14 cellular contexts compared by ENCODE assay signal in the genomic region with DNA sequence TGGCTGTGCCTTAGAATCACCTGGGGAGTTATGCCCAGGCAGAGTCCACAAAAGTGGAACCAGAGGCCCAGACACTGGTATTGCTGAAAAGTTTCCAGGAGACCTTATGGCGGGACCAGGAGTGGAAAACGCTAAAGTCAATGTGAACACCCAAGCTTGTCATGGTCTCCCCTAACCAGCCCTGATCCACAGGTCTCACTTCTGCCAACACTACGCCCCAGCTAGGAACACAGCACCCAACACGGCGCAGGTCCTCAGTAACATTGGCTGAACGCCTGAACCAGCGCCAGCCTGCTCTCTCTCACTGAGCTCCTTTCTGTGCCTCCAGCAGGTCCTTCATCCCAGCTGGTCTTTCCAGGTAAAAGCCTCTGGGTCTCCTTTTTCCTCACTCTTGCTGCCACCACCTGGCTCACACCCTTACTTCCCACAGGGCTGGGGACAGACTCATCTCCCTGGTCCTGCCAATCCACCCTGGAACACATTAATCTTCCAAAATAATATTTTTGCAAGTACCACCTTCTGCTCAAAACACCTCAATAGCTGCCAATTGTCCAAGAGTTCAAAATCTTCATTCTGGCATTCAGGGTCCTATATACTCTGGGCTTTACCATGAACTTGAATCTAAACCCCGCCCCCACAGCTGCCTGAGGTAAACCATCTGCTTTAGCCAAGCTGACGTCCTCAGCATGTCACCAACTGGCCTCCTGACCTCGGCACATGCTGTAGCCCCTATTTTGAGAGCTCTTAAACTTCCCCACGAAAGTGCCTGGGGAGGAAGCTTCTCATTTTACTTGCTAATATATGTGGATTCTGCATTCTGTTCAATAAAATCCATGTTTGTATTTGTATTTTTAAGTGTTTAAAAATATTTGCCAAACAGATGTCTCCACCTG. TPM values are rescaled to one million over a fixed set of nuclear protein-coding genes. Genes with fewer than 3 reads are reported as not detected.
DNase-seq lines count a peak whose midpoint lies in the region; ATAC-seq, FAIRE-seq and TF ChIP-seq lines count a peak whose summit lies in the region.
"Had no signal": no experiment of that assay in that cellular context is flagged by ENCODE, and none has a peak within 500 bp of the region (broad histone marks: within the 10 kb centered on the region; RNA-seq: fewer than 3 reads in every experiment).

No MANE protein-coding gene starts in this region.

- H3K36me3 ChIP-seq in SJCRH30 (peaks cover 42% of the 10 kb centered on the region), neuronal stem cell (replicated peaks in 1 of 2; ENCODE audit: control insufficient read depth in 2 of 2, insufficient read depth in 2 of 2, low read length in 2 of 2) (peaks cover 2 to 10% of the 10 kb centered on the region in 2 donors), upper lobe of left lung (no peaks in the 10 kb centered on the region)
- H3K36me3 ChIP-seq: spleen had no signal

- DNase-seq in GM10248 (ENCODE audit: extremely low spot score) (peak; percentile 52), NAMALWA (ENCODE audit: low spot score) (peak; percentile 30), SJCRH30 (peak; percentile 72 to 77), neuronal stem cell (ENCODE audit: low spot score) (no peak), upper lobe of left lung (no peak), urothelium cell line (ENCODE audit: low spot score) (no peak), erythroblast (lab: John Stamatoyannopoulos, UW) (no peak)
- DNase-seq: activated CD4-positive, alpha-beta T cell treated with anti-CD3 and anti-CD28 coated beads, Interleukin-2, amount 50 U/mL, for 48 hours; activated naive CD4-positive, alpha-beta T cell treated with anti-CD3 and anti-CD28 coated beads, Interleukin-2, amount 10 ng/mL, durations not matched to agents 7 days and 5 days; kidney; NCI-H446 treated with DMSO at 0.1 percent for 48 hours; spleen; stimulated activated CD8-positive, alpha-beta memory T cell treated with anti-CD3 and anti-CD28 coated beads, Interleukin-4, amount 100 ng/mL, for 48 hours; SW 1271 had no signal

- no peak overlapping the region for H3K4ac ChIP-seq in neuronal stem cell (ENCODE audit: low read length)

- no peaks in the 10 kb centered on the region for H3K27me3 ChIP-seq in SJCRH30
- H3K27me3 ChIP-seq in neuronal stem cell (ENCODE audit: control insufficient read depth in 3 of 3, insufficient read depth in 3 of 3, low read depth in 1 of 3, low read length in 3 of 3): no peaks in the 10 kb centered on the region
- no peaks in the 10 kb centered on the region for H3K27me3 ChIP-seq in upper lobe of left lung
- H3K27me3 ChIP-seq: spleen had no signal

- H3K23ac ChIP-seq in neuronal stem cell (ENCODE audit: low read depth, low read length, poor library complexity): no peak overlapping the region

- no CpG with 5 or more reads among the region's 11 CpGs for WGBS in neuronal stem cell (ENCODE audit: extremely low coverage in 2 of 2, insufficient read length in 2 of 2, insufficient replicate concordance in 1 of 2), 2 donors
- 81 to 86% methylated on average over 11 of the region's 11 CpGs for WGBS in upper lobe of left lung, 2 donors

- no peak for TF ChIP-seq POLR2A in upper lobe of left lung (IDR thresholded peaks at IDR 0.05)
- TF ChIP-seq POLR2A in erythroblast (IDR thresholded peaks at IDR 0.05; ENCODE audit: low read length): no peak

- H3K4me1 ChIP-seq in SJCRH30: peaks cover 8% of the 10 kb centered on the region
- no peaks in the 10 kb centered on the region for H3K4me1 ChIP-seq in neuronal stem cell (ENCODE audit: control insufficient read depth in 2 of 2, insufficient read depth in 1 of 2, low read depth in 1 of 2, low read length in 2 of 2)
- peaks cover 0 to 13% (median 5%) of the 10 kb centered on the region in 4 donors for H3K4me1 ChIP-seq in upper lobe of left lung

- no peak overlapping the region for H3K9ac ChIP-seq in neuronal stem cell (ENCODE audit: low read depth, low read length, poor library complexity)

- no peak overlapping the region for H2AK5ac ChIP-seq in neuronal stem cell (ENCODE audit: low read depth, low read length)

- CTCF ChIA-PET in GM10248 (lab: Yijun Ruan, JAX): interaction anchor here (1.4 to 1.9 kb wide), 2 partner anchors 14 to 475 kb away, joined by 5 to 8 read pairs; no protein-coding TSS in a partner anchor

- no peaks in the 10 kb centered on the region for H3K79me1 ChIP-seq in neuronal stem cell (ENCODE audit: low read depth, low read length)

- H4K91ac ChIP-seq in neuronal stem cell (ENCODE audit: low read depth, low read length, poor library complexity): no peak overlapping the region

- H4K8ac ChIP-seq in neuronal stem cell (ENCODE audit: low read depth, low read length): no peak overlapping the region

- H2AFZ ChIP-seq in neuronal stem cell (ENCODE audit: low read length): no peak overlapping the region

- no peak for TF ChIP-seq EP300 in upper lobe of left lung (IDR thresholded peaks at IDR 0.05)

- H2BK5ac ChIP-seq in neuronal stem cell (ENCODE audit: low read length): no peak overlapping the region

- H2BK120ac ChIP-seq in neuronal stem cell (ENCODE audit: low read depth, low read length): no peak overlapping the region

- no peak overlapping the region for H3K14ac ChIP-seq in neuronal stem cell (ENCODE audit: low read length)

- H2BK12ac ChIP-seq in neuronal stem cell (ENCODE audit: low read length): no peak overlapping the region

- ATAC-seq in upper lobe of left lung (ENCODE audit: low FRiP score in 2 of 2): no peak

- H3K27ac ChIP-seq in SJCRH30: no peak overlapping the region
- no peak overlapping the region for H3K27ac ChIP-seq in neuronal stem cell (replicated peaks; ENCODE audit: low read length)
- peak overlapping the region in 1 of 4 donors; percentile 33 for H3K27ac ChIP-seq in upper lobe of left lung

- H3K4me3 ChIP-seq in SJCRH30 (no peak overlapping the region), neuronal stem cell (ENCODE audit: low read length in 2 of 2) (no peak overlapping the region), upper lobe of left lung (no peak overlapping the region)

- H3K9me3 ChIP-seq in SJCRH30 (replicated peaks) (no peaks in the 10 kb centered on the region), neuronal stem cell (replicated peaks in 1 of 2; ENCODE audit: control insufficient read depth in 2 of 2, insufficient read depth in 1 of 2, low read depth in 1 of 2, low read length in 2 of 2) (no peaks in the 10 kb centered on the region), upper lobe of left lung (no peaks in the 10 kb centered on the region)
- H3K9me3 ChIP-seq: spleen had no signal

- TF ChIP-seq CTCF in GM10248 (IDR thresholded peaks at IDR 0.05; ENCODE audit: control extremely low read depth, extremely low read depth, low read depth, missing control alignments) (no peak), upper lobe of left lung (IDR thresholded peaks at IDR 0.05) (no peak)

- no peak overlapping the region for H2BK15ac ChIP-seq in neuronal stem cell (ENCODE audit: low read length)

- no peak overlapping the region for H3K4me2 ChIP-seq in neuronal stem cell (ENCODE audit: insufficient read depth, low read length, poor library complexity, severe bottlenecking)

- H3K18ac ChIP-seq in neuronal stem cell (ENCODE audit: low read length): peak overlapping the region; percentile 71

- no peak for FAIRE-seq in urothelium cell line (lab: Jason Lieb, UNC)
- FAIRE-seq: kidney had no signal

- POLR2A ChIA-PET in GM10248 (lab: Yijun Ruan, JAX): interaction anchor here (0.5 kb wide), 1 partner anchor 109 kb away, joined by 8 read pairs; no protein-coding TSS in a partner anchor

RNA-seq across cellular contexts. Expression of gene ADCY3, which starts 34.6 kb away (rescaled TPM):
- 73.2 and 73.9 TPM in 2 replicates for total RNA-seq in SJCRH30 (2014; rRNA removed; shearing (Covaris generic))
- polyA plus RNA-seq in neuronal stem cell (2013, experiment 1 of 2): 31.1 TPM
- 29.1 TPM for polyA plus RNA-seq in neuronal stem cell (2013, experiment 2 of 2)
- total RNA-seq in upper lobe of left lung: 10 to 100 TPM; 17.5 to 83.5 (median 36.5) TPM

Comparison
In these comparisons a context has a peak if more than half of its experiments do, and no peak if none do; other contexts are left out.
1. DNase-seq: peak in GM10248 (single experiment), NAMALWA (single experiment) and SJCRH30 (2 of 2); none in neuronal stem cell (single experiment), upper lobe of left lung (0 of 2), urothelium cell line (single experiment) and erythroblast (0 of 2).